ENCODE assay signal across 9 cellular contexts in genomic region chr1:47990286-47990685, GRCh38. TPM values are rescaled to one million over a fixed set of nuclear protein-coding genes. Genes with fewer than 3 reads are reported as not detected.
"Had no signal": no experiment of that assay in that cellular context is flagged by ENCODE, and none has a peak within 500 bp of the region (broad histone marks: within the 10 kb centered on the region; RNA-seq: fewer than 3 reads in every experiment).

No MANE protein-coding gene starts in this region.

- H3K4me3 ChIP-seq: K562 had no signal

- H3K27ac ChIP-seq: HL-60, KMS-11 had no signal

- H3K4me3 Mint-ChIP-seq: IgD-negative memory B cell had no signal

- H3K27ac Mint-ChIP-seq: IgD-negative memory B cell had no signal

- H3K9me3 Mint-ChIP-seq: IgD-negative memory B cell had no signal

- H3K36me3 Mint-ChIP-seq: IgD-negative memory B cell had no signal

- ATAC-seq: HepG2, K562 had no signal

- H3K9ac ChIP-seq: KMS-11 had no signal

- DNase-seq: IMR-90, KBM-7, KG1 had no signal

RNA-seq across cellular contexts. Expression of gene TRABD2B, which starts 6.9 kb away (rescaled TPM):
- total RNA-seq: HepG2, HT1080, IMR-90, K562 had no signal
- polyA plus RNA-seq: IgD-negative memory B cell, IMR-90, K562 had no signal
